Comparison of ENCODE assay signal across 32 cellular contexts in genomic region chr5:37088041-37088440, GRCh38.
"Had no signal": no experiment of that assay in that cellular context is flagged by ENCODE, and none has a peak within 500 bp of the region (broad histone marks: within the 10 kb centered on the region; RNA-seq: fewer than 3 reads in every experiment).

No MANE protein-coding gene starts in this region.

- H3K27ac Mint-ChIP-seq: immature natural killer cell; mesothelial cell of epicardium; naive B cell; natural killer cell; nephron progenitor cell; neural progenitor cell; progenitor cell of endocrine pancreas; stimulated activated memory B cell treated with anti-CD40 and anti-IgM and Interleukin-4, amounts not matched to agents 10 μg/mL and 1 μg/mL and 100 μg/mL, for 72 hours; type B pancreatic cell had no signal

- H3K36me3 Mint-ChIP-seq: natural killer cell had no signal

- H3K4me3 Mint-ChIP-seq: immature natural killer cell; mesothelial cell of epicardium; naive B cell; natural killer cell; nephron progenitor cell; neural progenitor cell; stimulated activated memory B cell treated with anti-CD40 and anti-IgM and Interleukin-4, amounts not matched to agents 10 μg/mL and 1 μg/mL and 100 μg/mL, for 72 hours; stimulated activated naive CD8-positive, alpha-beta T cell treated with anti-CD3 and anti-CD28 coated beads, Interleukin-15, amount 100 ng/mL, for 72 hours; type B pancreatic cell had no signal

- ATAC-seq: left colon; left lung; lower lobe of right lung; natural killer cell; stimulated activated memory B cell treated with anti-CD40 and anti-IgM and Interleukin-4, amounts not matched to agents 10 μg/mL and 1 μg/mL and 100 μg/mL, for 72 hours; stimulated activated naive CD8-positive, alpha-beta T cell treated with anti-CD3 and anti-CD28 coated beads, Interleukin-15, amount 100 ng/mL, for 72 hours had no signal

- H3K4me2 ChIP-seq: neural progenitor cell, smooth muscle cell had no signal

- H3K9me3 ChIP-seq: lower lobe of right lung, neutrophil, right atrium auricular region, sigmoid colon, uterus had no signal

- H3K9ac ChIP-seq: neural progenitor cell, parathyroid adenoma had no signal

- H3K4me1 ChIP-seq: left lung, lower lobe of right lung, parathyroid adenoma, right atrium auricular region, sigmoid colon, tibial nerve, uterus had no signal

- H3K4me3 ChIP-seq: left lung, lower lobe of right lung, neural progenitor cell, right atrium auricular region, sigmoid colon, smooth muscle cell, tibial nerve, uterus had no signal

- H3K79me2 ChIP-seq: parathyroid adenoma had no signal

- H3K36me3 ChIP-seq: left lung, lower lobe of right lung, neural progenitor cell, neutrophil, right atrium auricular region, uterus had no signal

- H3K27ac ChIP-seq: left lung, lower lobe of right lung, neural progenitor cell, neutrophil, parathyroid adenoma, right atrium auricular region, sigmoid colon, tibial nerve, uterus had no signal

- FAIRE-seq: islet of Langerhans, kidney had no signal

- H3K9me3 Mint-ChIP-seq: natural killer cell; stimulated activated memory B cell treated with anti-CD40 and anti-IgM and Interleukin-4, amounts not matched to agents 10 μg/mL and 1 μg/mL and 100 μg/mL, for 72 hours; stimulated activated naive CD8-positive, alpha-beta T cell treated with anti-CD3 and anti-CD28 coated beads, Interleukin-15, amount 100 ng/mL, for 72 hours had no signal

- H3K27me3 ChIP-seq: left lung, neural progenitor cell, neutrophil, right atrium auricular region, sigmoid colon, tibial nerve, uterus had no signal

- H3K27me3 Mint-ChIP-seq: naive B cell; stimulated activated memory B cell treated with anti-CD40 and anti-IgM and Interleukin-4, amounts not matched to agents 10 μg/mL and 1 μg/mL and 100 μg/mL, for 72 hours; stimulated activated naive CD8-positive, alpha-beta T cell treated with anti-CD3 and anti-CD28 coated beads, Interleukin-15, amount 100 ng/mL, for 72 hours; type B pancreatic cell had no signal

- H3K4me1 Mint-ChIP-seq: immature natural killer cell; naive B cell; stimulated activated memory B cell treated with anti-CD40 and anti-IgM and Interleukin-4, amounts not matched to agents 10 μg/mL and 1 μg/mL and 100 μg/mL, for 72 hours; stimulated activated naive CD8-positive, alpha-beta T cell treated with anti-CD3 and anti-CD28 coated beads, Interleukin-15, amount 100 ng/mL, for 72 hours had no signal

- DNase-seq: hypothalamus; immature natural killer cell; kidney; left colon; left lung; lower lobe of right lung; mammary epithelial cell; mesenchymal stem cell; naive B cell; natural killer cell; nephron progenitor cell; occipital lobe; sigmoid colon; stimulated activated CD4-positive, alpha-beta T cell treated with anti-CD3 and anti-CD28 coated beads, Interleukin-1b, Interleukin-23, amount 100 ng/mL, for 48 hours; stimulated activated CD4-positive, alpha-beta T cell treated with anti-CD3 and anti-CD28 coated beads, Interleukin-2, amount 100 ng/mL, for 48 hours; stimulated activated CD4-positive, alpha-beta T cell treated with anti-CD3 and anti-CD28 coated beads, Interleukin-4, amount 100 ng/mL, for 4 hours; stimulated activated CD8-positive, alpha-beta memory T cell treated with anti-CD3 and anti-CD28 coated beads, Interleukin-4, amount 100 ng/mL, for 48 hours; stimulated activated naive CD4-positive, alpha-beta T cell treated with Interleukin-2 at 50 U/mL for 16 hours; stimulated activated naive CD8-positive, alpha-beta T cell treated with anti-CD3 and anti-CD28 coated beads, Interleukin-15, amount 100 ng/mL, for 72 hours; substantia nigra; uterus had no signal

- H2AFZ ChIP-seq: neural progenitor cell, parathyroid adenoma had no signal
